8 cellular contexts compared by ENCODE assay signal in genomic region chr17:3710951-3711383, GRCh38. TPM values are rescaled to one million over a fixed set of nuclear protein-coding genes. Genes with fewer than 3 reads are reported as not detected.
A peak's percentile ranks its signal among the peaks of the same experiment; 100 is the strongest.
DNase-seq lines count a peak whose midpoint lies in the region; ATAC-seq and TF ChIP-seq lines count a peak whose summit lies in the region.

No MANE protein-coding gene starts in this region.

- TF ChIP-seq CTCF in omental fat pad (IDR thresholded peaks at IDR 0.05) = no peak

- DNase-seq in RPMI8226 (peak; percentile 82), sciatic nerve (ENCODE audit: low spot score) (no peak), left lobe of liver (ENCODE audit: low spot score) (no peak), DMS 273 (lab: John Stamatoyannopoulos, UW; ENCODE audit: unreplicated experiment) (no peak), omental fat pad (ENCODE audit: low spot score) (no peak)
- peak; percentile 72 for DNase-seq in activated naive CD4-positive, alpha-beta T cell treated with Interleukin-2 at 50 U/mL for 16 hours

- intact Hi-C loops in sciatic nerve (cut with DNase I) = no loop called here

- ATAC-seq in GM19023 (IDR thresholded peaks at IDR 0.05; ENCODE audit: unreplicated experiment) (peak; percentile 88), HG02970 (IDR thresholded peaks at IDR 0.05; ENCODE audit: low FRiP score, unreplicated experiment) (peak; percentile 88), sciatic nerve (peak; percentile 36), left lobe of liver (no peak), omental fat pad (ENCODE audit: low FRiP score) (no peak)

RNA-seq across cellular contexts. Expression of gene HASPIN, which starts 12.7 kb away (rescaled TPM):
- total RNA-seq in sciatic nerve (0.36 TPM), left lobe of liver (0.05 TPM), omental fat pad (under 1 TPM in 3 of 4 donors, not detected in 1; 0.19 to 0.69 (median 0.24) TPM)

RNA-seq across cellular contexts. Expression of gene P2RX5, which starts 15.0 kb away (rescaled TPM):
- total RNA-seq in sciatic nerve (1.8 TPM), left lobe of liver (not detected), omental fat pad (1 to 10 TPM in 1 of 4 donors, under 1 TPM in 3; 0.84 to 2.4 (median 0.94) TPM)

RNA-seq across cellular contexts. Expression of gene EMC6, which starts 42.4 kb away (rescaled TPM):
- total RNA-seq in sciatic nerve = 18.4 TPM
- 26.6 TPM for total RNA-seq in left lobe of liver
- total RNA-seq in omental fat pad = 10 to 100 TPM in 3 of 4 donors, 1 to 10 TPM in 1; 9.8 to 19.4 (median 13.0) TPM

RNA-seq across cellular contexts. Expression of gene TAX1BP3, which starts 42.6 kb away (rescaled TPM):
- 168 TPM for total RNA-seq in sciatic nerve
- 12.4 TPM for total RNA-seq in left lobe of liver
- total RNA-seq in omental fat pad = 100 to 1,000 TPM in 2 of 4 donors, 10 to 100 TPM in 2; 69.8 to 141 (median 100) TPM

Comparison
In these comparisons a context has a peak if more than half of its experiments do, and no peak if none do; other contexts are left out.
1. ATAC-seq: peak in GM19023 (single experiment), HG02970 (single experiment) and sciatic nerve (single experiment); none in left lobe of liver (single experiment) and omental fat pad (single experiment).
2. DNase-seq: peak in RPMI8226 (single experiment) and activated naive CD4-positive, alpha-beta T cell treated with Interleukin-2 at 50 U/mL for 16 hours (single experiment); none in sciatic nerve (single experiment), left lobe of liver (single experiment), DMS 273 (single experiment) and omental fat pad (single experiment).